Comparison of ENCODE assay signal across 10 cellular contexts in genomic region chrX:38891641-38892413, GRCh38.
DNase-seq lines count a peak whose midpoint lies in the region; ATAC-seq and TF ChIP-seq lines count a peak whose summit lies in the region.
"Had no signal": no experiment of that assay in that cellular context is flagged by ENCODE, and none has a peak within 500 bp of the region (broad histone marks: within the 10 kb centered on the region; RNA-seq: fewer than 3 reads in every experiment).

No MANE protein-coding gene starts in this region.

- no peaks in the 10 kb centered on the region for H3K9me3 Mint-ChIP-seq in T-helper 2 cell treated with Interferon-gamma antibody and Interleukin-4, amounts not matched to agents 5 μg/mL and 100 μg/mL, for 36 hours
- H3K9me3 Mint-ChIP-seq in type B pancreatic cell: peaks cover 5% of the 10 kb centered on the region

- H3K4me1 Mint-ChIP-seq in T-helper 2 cell treated with Interferon-gamma antibody and Interleukin-4, amounts not matched to agents 5 μg/mL and 100 μg/mL, for 36 hours (ENCODE audit: low read depth): peaks cover 11% of the 10 kb centered on the region
- H3K4me1 Mint-ChIP-seq in type B pancreatic cell (ENCODE audit: unreplicated experiment): peaks cover 8% of the 10 kb centered on the region

- H3K36me3 Mint-ChIP-seq in T-helper 2 cell treated with Interferon-gamma antibody and Interleukin-4, amounts not matched to agents 5 μg/mL and 100 μg/mL, for 36 hours (ENCODE audit: low read depth): no peaks in the 10 kb centered on the region
- no peaks in the 10 kb centered on the region for H3K36me3 Mint-ChIP-seq in type B pancreatic cell

- peak overlapping the region; percentile 33 for H3K4me3 Mint-ChIP-seq in T-helper 2 cell treated with Interferon-gamma antibody and Interleukin-4, amounts not matched to agents 5 μg/mL and 100 μg/mL, for 36 hours
- H3K4me3 Mint-ChIP-seq in type B pancreatic cell: no peak overlapping the region

- H3K27ac Mint-ChIP-seq in T-helper 2 cell treated with Interferon-gamma antibody and Interleukin-4, amounts not matched to agents 5 μg/mL and 100 μg/mL, for 36 hours: peak overlapping the region; percentile 73
- peak overlapping the region; percentile 19 for H3K27ac Mint-ChIP-seq in type B pancreatic cell

- ATAC-seq in HG02852 (IDR thresholded peaks at IDR 0.05; ENCODE audit: unreplicated experiment): peak; percentile 88

- no peak for TF ChIP-seq CTCF in type B pancreatic cell (conservative IDR thresholded peaks at IDR 0.05)

- H3K27me3 Mint-ChIP-seq in T-helper 2 cell treated with Interferon-gamma antibody and Interleukin-4, amounts not matched to agents 5 μg/mL and 100 μg/mL, for 36 hours (ENCODE audit: low read depth): no peaks in the 10 kb centered on the region
- no peaks in the 10 kb centered on the region for H3K27me3 Mint-ChIP-seq in type B pancreatic cell

- peak; percentile 1 to 3 for DNase-seq in stimulated activated CD4-positive, alpha-beta T cell treated with anti-CD3 and anti-CD28 coated beads, Interleukin-15, amount 100 ng/mL, for 48 hours (ENCODE audit: low read depth in 2 of 2)
- no peak for DNase-seq in stimulated activated CD4-positive, alpha-beta T cell treated with anti-CD3 and anti-CD28 coated beads, Interleukin-12 subunit alpha, Interleukin-12 subunit beta, amount 100 ng/mL, for 4 hours
- DNase-seq in T-helper 2 cell treated with Interferon-gamma antibody and Interleukin-4, amounts not matched to agents 5 μg/mL and 100 μg/mL, for 36 hours (ENCODE audit: low spot score): peak; percentile 12
- DNase-seq in type B pancreatic cell (ENCODE audit: extremely low spot score, unreplicated experiment) (no peak), NCI-H526 treated with DMSO at 0.1 percent for 48 hours (lab: John Stamatoyannopoulos, UW) (no peak), ecto neural progenitor cell (ENCODE audit: low spot score) (no peak), GDM1 (lab: John Stamatoyannopoulos, UW) (no peak)
- DNase-seq: Caco-2, heart right ventricle had no signal

Comparison
In these comparisons a context has a peak if more than half of its experiments do, and no peak if none do; other contexts are left out.
1. DNase-seq: peak in stimulated activated CD4-positive, alpha-beta T cell treated with anti-CD3 and anti-CD28 coated beads, Interleukin-15, amount 100 ng/mL, for 48 hours (2 of 2) and T-helper 2 cell treated with Interferon-gamma antibody and Interleukin-4, amounts not matched to agents 5 μg/mL and 100 μg/mL, for 36 hours (single experiment); none in stimulated activated CD4-positive, alpha-beta T cell treated with anti-CD3 and anti-CD28 coated beads, Interleukin-12 subunit alpha, Interleukin-12 subunit beta, amount 100 ng/mL, for 4 hours (single experiment), type B pancreatic cell (single experiment), NCI-H526 treated with DMSO at 0.1 percent for 48 hours (single experiment), ecto neural progenitor cell (single experiment) and GDM1 (single experiment).